1 cellular context compared by ENCODE assay signal in the genomic region with DNA sequence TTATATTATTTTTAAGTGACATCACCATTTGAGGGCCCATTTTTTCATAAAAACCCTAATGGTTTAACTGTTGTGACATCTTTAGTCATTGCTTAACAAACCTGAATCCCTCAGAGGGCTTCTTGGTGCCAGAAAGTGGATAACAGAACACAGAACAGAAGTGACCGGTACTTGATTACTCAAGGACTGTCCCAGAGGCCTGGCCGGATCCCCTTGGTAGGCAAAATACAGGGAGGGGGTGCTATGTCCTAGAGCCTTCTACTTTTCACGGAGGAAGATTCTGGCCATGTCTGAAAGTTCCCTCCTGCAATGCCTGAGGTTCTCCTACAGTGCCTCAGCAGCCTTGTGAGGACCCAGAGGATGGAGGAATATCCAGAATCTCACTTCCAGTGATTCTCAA.
TF ChIP-seq lines count a peak whose summit lies in the region.

No MANE protein-coding gene starts in this region.

TF ChIP-seq in IMR-90, 13 proteins besides CTCF, POLR2A, EP300 and RAD21:
- no peak for TF ChIP-seq MAZ (IDR thresholded peaks at IDR 0.05; ENCODE audit: borderline replicate concordance, low read depth, low read length)
- TF ChIP-seq RFX5 (IDR thresholded peaks at IDR 0.05; ENCODE audit: low read depth, low read length) = no peak
- no peak for TF ChIP-seq MAFK (IDR thresholded peaks at IDR 0.05; ENCODE audit: low read depth, low read length)
- no peak for TF ChIP-seq MXI1 (IDR thresholded peaks at IDR 0.05; ENCODE audit: borderline replicate concordance, low read depth, low read length)
